In genomic region chr5:77644443-77645157, GRCh38 we compare ENCODE assay signal across 10 cellular contexts. TPM values are rescaled to one million over a fixed set of nuclear protein-coding genes. Genes with fewer than 3 reads are reported as not detected.
A peak's percentile ranks its signal among the peaks of the same experiment; 100 is the strongest.
DNase-seq lines count a peak whose midpoint lies in the region; ATAC-seq and TF ChIP-seq lines count a peak whose summit lies in the region.
"Had no signal": no experiment of that assay in that cellular context is flagged by ENCODE, and none has a peak within 500 bp of the region (broad histone marks: within the 10 kb centered on the region; RNA-seq: fewer than 3 reads in every experiment).

No MANE protein-coding gene starts in this region.

- no peaks in the 10 kb centered on the region for H3K79me2 ChIP-seq in SU-DHL-6 (ENCODE audit: insufficient read depth, low read length)

- H3K4me3 Mint-ChIP-seq in CD4-positive, CD25-positive, alpha-beta regulatory T cell, result peak overlapping the region; percentile 19 to 88 (median 57)

- no peaks in the 10 kb centered on the region for H3F3A ChIP-seq in SU-DHL-6 (ENCODE audit: insufficient read depth)

- peaks cover 0 to 9% (median 2%) of the 10 kb centered on the region in 7 donors for H3K9me3 Mint-ChIP-seq in CD4-positive, CD25-positive, alpha-beta regulatory T cell

- H4K20me1 ChIP-seq in SU-DHL-6 (ENCODE audit: low read depth, low read length), result no peaks in the 10 kb centered on the region

- peaks cover 59% of the 10 kb centered on the region for H3K27me3 ChIP-seq in CD4-positive, CD25-positive, alpha-beta regulatory T cell (ENCODE audit: control insufficient read depth, insufficient read depth, low read length)
- H3K27me3 ChIP-seq in SU-DHL-6 (ENCODE audit: low read length), result no peaks in the 10 kb centered on the region

- H3K27me3 Mint-ChIP-seq in CD4-positive, CD25-positive, alpha-beta regulatory T cell, result peaks cover 97% of the 10 kb centered on the region

- H3K9ac ChIP-seq in SU-DHL-6 (ENCODE audit: low read length), result no peak overlapping the region

- no peak for DNase-seq in CD4-positive, CD25-positive, alpha-beta regulatory T cell
- DNase-seq in ELF-1 (ENCODE audit: low read depth, low spot score) (peak; percentile 54), iPS-NIHi7 (ENCODE audit: extremely low spot score) (peak; percentile 39), EL (no peak), NCI-H1092 treated with DMSO at 0.1 percent for 48 hours (lab: John Stamatoyannopoulos, UW) (no peak)

- H2AFZ ChIP-seq in SU-DHL-6 (ENCODE audit: low read depth, low read length, severe bottlenecking), result no peak overlapping the region

- peak overlapping the region; percentile 17 for H3K4me3 ChIP-seq in CD4-positive, CD25-positive, alpha-beta regulatory T cell (ENCODE audit: low read depth, low read length)
- H3K4me3 ChIP-seq in SU-DHL-6 (ENCODE audit: insufficient read depth, low read length, poor library complexity, severe bottlenecking), result peak overlapping the region; percentile 35

- no peak overlapping the region for H3K27ac ChIP-seq in CD4-positive, CD25-positive, alpha-beta regulatory T cell (ENCODE audit: insufficient read depth, low read length, poor library complexity, severe bottlenecking)
- no peak overlapping the region for H3K27ac ChIP-seq in SU-DHL-6 (ENCODE audit: low read depth, low read length)

- H3K27ac Mint-ChIP-seq in CD4-positive, CD25-positive, alpha-beta regulatory T cell, result no peak overlapping the region

- peaks cover 6 to 41% (median 23%) of the 10 kb centered on the region in 4 donors for H3K4me1 Mint-ChIP-seq in CD4-positive, CD25-positive, alpha-beta regulatory T cell

- ATAC-seq in CD4-positive, CD25-positive, alpha-beta regulatory T cell (ENCODE audit: low read depth in 2 of 2), result no peak
- ATAC-seq in GM19328 (IDR thresholded peaks at IDR 0.05; ENCODE audit: unreplicated experiment), result no peak
- ATAC-seq in HG03520 (IDR thresholded peaks at IDR 0.05; ENCODE audit: unreplicated experiment), result no peak

- no peak for TF ChIP-seq CTCF in SU-DHL-6 (IDR thresholded peaks at IDR 0.05; ENCODE audit: insufficient read depth, low read length, poor library complexity, severe bottlenecking)

- peaks cover 26% of the 10 kb centered on the region for H3K4me1 ChIP-seq in CD4-positive, CD25-positive, alpha-beta regulatory T cell (ENCODE audit: control insufficient read depth, insufficient read depth, low read length, poor library complexity, severe bottlenecking)

- H3K36me3 Mint-ChIP-seq in CD4-positive, CD25-positive, alpha-beta regulatory T cell, result peaks cover 2% of the 10 kb centered on the region

- no peaks in the 10 kb centered on the region for H3K9me2 ChIP-seq in SU-DHL-6 (replicated peaks; ENCODE audit: insufficient read depth, low read length)

- H3K4me2 ChIP-seq in SU-DHL-6 (ENCODE audit: low read depth, low read length, poor library complexity, severe bottlenecking), result peak overlapping the region; percentile 78

- peaks cover 0 to 19% of the 10 kb centered on the region in 2 experiments for H3K9me3 ChIP-seq in CD4-positive, CD25-positive, alpha-beta regulatory T cell (ENCODE audit: control insufficient read depth in 2 of 2, low read length in 2 of 2)
- H3K9me3 ChIP-seq in SU-DHL-6 (ENCODE audit: insufficient read depth, low read length), result no peaks in the 10 kb centered on the region

- H3K36me3 ChIP-seq in CD4-positive, CD25-positive, alpha-beta regulatory T cell (ENCODE audit: control insufficient read depth, insufficient read depth, low read length), result no peaks in the 10 kb centered on the region
- H3K36me3 ChIP-seq in SU-DHL-6 (ENCODE audit: low read length), result no peaks in the 10 kb centered on the region

RNA-seq across cellular contexts. Expression of gene OTP, which starts 6.1 kb away (rescaled TPM):
- not detected for total RNA-seq in CD4-positive, CD25-positive, alpha-beta regulatory T cell
- polyA plus RNA-seq in CD4-positive, CD25-positive, alpha-beta regulatory T cell, result not detected
- total RNA-seq: renal cortical epithelial cell, temporal lobe had no signal

Comparison
In these comparisons a context has a peak if more than half of its experiments do, and no peak if none do; other contexts are left out.
1. DNase-seq: peak in ELF-1 (single experiment) and iPS-NIHi7 (single experiment); none in CD4-positive, CD25-positive, alpha-beta regulatory T cell (0 of 3), EL (single experiment) and NCI-H1092 treated with DMSO at 0.1 percent for 48 hours (single experiment).